Comparison of ENCODE assay signal across 8 cellular contexts in genomic region chr9:120925535-120926396, GRCh38. TPM values are rescaled to one million over a fixed set of nuclear protein-coding genes. Genes with fewer than 3 reads are reported as not detected.
DNase-seq lines count a peak whose midpoint lies in the region; ATAC-seq, FAIRE-seq and TF ChIP-seq lines count a peak whose summit lies in the region.

No MANE protein-coding gene starts in this region.

- peak overlapping the region; percentile 52 for H3K27ac ChIP-seq in astrocyte (ENCODE audit: low read depth, low read length)
- H3K27ac ChIP-seq in stomach smooth muscle (ENCODE audit: low read length): peak overlapping the region; percentile 88
- no peak overlapping the region for H3K27ac ChIP-seq in caudate nucleus (ENCODE audit: low read depth, low read length)

- H3K79me2 ChIP-seq in astrocyte (ENCODE audit: insufficient read depth, low read length): no peaks in the 10 kb centered on the region

- no peak overlapping the region for H2AFZ ChIP-seq in astrocyte (ENCODE audit: low read depth, low read length)

- DNase-seq in GM12892 (ENCODE audit: insufficient read length): no peak
- DNase-seq in astrocyte (ENCODE audit: low read depth): peak; percentile 93
- DNase-seq in mucosa of descending colon: peak in 1 of 3 donors; percentile 28
- no peak for DNase-seq in LoVo (ENCODE audit: low spot score)
- DNase-seq in caudate nucleus (lab: John Stamatoyannopoulos, UW): no peak

- peak overlapping the region; percentile 34 for H3K4me3 Mint-ChIP-seq in astrocyte (ENCODE audit: unreplicated experiment)

- no peaks in the 10 kb centered on the region for H3K9me3 ChIP-seq in astrocyte (ENCODE audit: insufficient read depth, low read depth, low read length)
- no peaks in the 10 kb centered on the region for H3K9me3 ChIP-seq in mucosa of descending colon
- no peaks in the 10 kb centered on the region for H3K9me3 ChIP-seq in stomach smooth muscle (ENCODE audit: control insufficient read depth in 2 of 2, low read length in 2 of 2)

- H3K4me3 ChIP-seq in astrocyte (ENCODE audit: insufficient read depth, low read depth, low read length): no peak overlapping the region
- H3K4me3 ChIP-seq in mucosa of descending colon: no peak overlapping the region
- H3K4me3 ChIP-seq in stomach smooth muscle (ENCODE audit: low read length in 2 of 2): peak overlapping the region in 1 of 2 donors; percentile 8

- peak overlapping the region; percentile 66 for H3K9ac ChIP-seq in astrocyte (ENCODE audit: low read length)
- H3K9ac ChIP-seq in stomach smooth muscle (ENCODE audit: low read length in 2 of 2): no peak overlapping the region

- no peaks in the 10 kb centered on the region for H3K9me3 Mint-ChIP-seq in astrocyte (ENCODE audit: unreplicated experiment)

- no peaks in the 10 kb centered on the region for H4K20me1 ChIP-seq in astrocyte (ENCODE audit: insufficient read depth, low read length)

- H3K36me3 Mint-ChIP-seq in astrocyte (ENCODE audit: low read depth, unreplicated experiment): no peaks in the 10 kb centered on the region

- H3K27me3 ChIP-seq in astrocyte (ENCODE audit: insufficient read depth, low read length) (no peaks in the 10 kb centered on the region), stomach smooth muscle (ENCODE audit: control insufficient read depth in 1 of 2, insufficient read depth in 2 of 2, low read length in 2 of 2) (no peaks in the 10 kb centered on the region)

- peak; percentile 73 for FAIRE-seq in GM12892 (lab: Jason Lieb, UNC)
- no peak for FAIRE-seq in astrocyte (lab: Jason Lieb, UNC)

- H3K27me3 Mint-ChIP-seq in astrocyte (ENCODE audit: low read depth, unreplicated experiment): no peaks in the 10 kb centered on the region

- H3K4me1 Mint-ChIP-seq in astrocyte (ENCODE audit: low read depth, unreplicated experiment): peaks cover 15% of the 10 kb centered on the region

- H3K27ac Mint-ChIP-seq in astrocyte (ENCODE audit: unreplicated experiment): peak overlapping the region; percentile 87

- H3K4me1 ChIP-seq in astrocyte (ENCODE audit: insufficient read depth, low read length) (peaks cover 29% of the 10 kb centered on the region), mucosa of descending colon (ENCODE audit: low read depth) (no peaks in the 10 kb centered on the region), stomach smooth muscle (ENCODE audit: control insufficient read depth, insufficient read depth, low read length) (peaks cover 39% of the 10 kb centered on the region)

- no peaks in the 10 kb centered on the region for H3K36me3 ChIP-seq in astrocyte (ENCODE audit: insufficient read depth, low read length)
- no peaks in the 10 kb centered on the region for H3K36me3 ChIP-seq in mucosa of descending colon (ENCODE audit: low read depth)
- peaks cover 0 to 5% of the 10 kb centered on the region in 2 donors for H3K36me3 ChIP-seq in stomach smooth muscle (ENCODE audit: control insufficient read depth in 2 of 2, insufficient read depth in 2 of 2, low read length in 2 of 2)

- peak; percentile 47 for ATAC-seq in HG02642 (IDR thresholded peaks at IDR 0.05; ENCODE audit: poor library complexity, unreplicated experiment)
- ATAC-seq in SK-N-SH treated with all-trans-retinoic acid at 6 μM for 48 hours: peak; percentile 85
- ATAC-seq in mucosa of descending colon: peak; percentile 8

- TF ChIP-seq CTCF in astrocyte (IDR thresholded peaks at IDR 0.05; ENCODE audit: insufficient read depth, low read depth, low read length): no peak
- TF ChIP-seq CTCF in mucosa of descending colon (IDR thresholded peaks at IDR 0.05): no peak

- TF ChIP-seq POLR2A in GM12892 (IDR thresholded peaks at IDR 0.05; ENCODE audit: low read depth, low read length): peak; percentile 99

- peak overlapping the region; percentile 56 for H3K4me2 ChIP-seq in astrocyte (ENCODE audit: low read length)

- intact Hi-C loops in mucosa of descending colon (cut with DNase I, micrococcal nuclease): no loop called here

TF ChIP-seq in SK-N-SH treated with all-trans-retinoic acid at 6 μM for 48 hours, 23 proteins besides CTCF, POLR2A, EP300 and RAD21:
- no peak for TF ChIP-seq ESRRG (CRISPR knock-in tag; IDR thresholded peaks at IDR 0.05)
- TF ChIP-seq ZFP3 (CRISPR knock-in tag; IDR thresholded peaks at IDR 0.05): 0 out of 2 replicates have a peak, but pooled peaks have one; percentile 63

RNA-seq across cellular contexts. Expression of gene TRAF1, which starts 0.8 kb away (rescaled TPM):
- polyA plus RNA-seq in GM12892 (2012; ENCODE audit: missing spikeins): 116 TPM
- 4.2 and 4.7 TPM in 2 replicates for total RNA-seq in astrocyte
- 1 to 10 TPM; 2.9 to 5.5 (median 3.8) TPM for total RNA-seq in mucosa of descending colon

RNA-seq across cellular contexts. Expression of gene PHF19, which starts 48.8 kb away (rescaled TPM):
- 70.4 TPM for polyA plus RNA-seq in GM12892 (2012; ENCODE audit: missing spikeins)
- total RNA-seq in astrocyte (18.0 and 19.5 TPM in 2 replicates), mucosa of descending colon (10 to 100 TPM in 2 of 3 donors, 1 to 10 TPM in 1; 9.8 to 33.6 (median 26.6) TPM)

Comparison
In these comparisons a context has a peak if more than half of its experiments do, and no peak if none do; other contexts are left out.
1. ATAC-seq: peak in every context shown above with its lines; median percentile 85 in SK-N-SH treated with all-trans-retinoic acid at 6 μM for 48 hours; 47 in HG02642; 8 in mucosa of descending colon.